In genomic region chrX:150692837-150693781, GRCh38 we compare ENCODE assay signal across 8 cellular contexts. TPM values are rescaled to one million over a fixed set of nuclear protein-coding genes. Genes with fewer than 3 reads are reported as not detected.
DNase-seq lines count a peak whose midpoint lies in the region; ATAC-seq, FAIRE-seq and TF ChIP-seq lines count a peak whose summit lies in the region.

Gene MTMR1, plus strand, starts transcription at chrX:150693396. Its CDS starts 135 bp downstream, at chrX:150693531.

- intact Hi-C loops in pancreas (cut with DNase I) = no loop called here

- ATAC-seq in HG02981 (IDR thresholded peaks at IDR 0.05; ENCODE audit: unreplicated experiment) (peak; percentile 34), pancreas (peak; percentile 23 to 74 (median 60))

- H3K36me3 ChIP-seq in NT2/D1 (ENCODE audit: insufficient read depth, insufficient read length, low read length) (no peaks in the 10 kb centered on the region), pancreas (no peaks in the 10 kb centered on the region)

- peak within 1 kb of the TSS; percentile 64 to 87 (median 78) for H3K27ac ChIP-seq in pancreas

- H3K9ac ChIP-seq in NT2/D1 (ENCODE audit: insufficient read length, low read depth) = peak within 1 kb of the TSS; percentile 64

- TF ChIP-seq CTCF in pancreas (IDR thresholded peaks at IDR 0.05) = no peak

- 0 to 19% methylated on average over 69 to 101 of the region's 101 CpGs for WGBS in pancreas, 2 donors

- H3K27me3 ChIP-seq in NT2/D1 (ENCODE audit: insufficient read depth, insufficient read length) (no peaks in the 10 kb centered on the region), pancreas (no peaks in the 10 kb centered on the region)

- H3K4me3 ChIP-seq in NT2/D1 (ENCODE audit: insufficient read length, low read depth) (peak within 1 kb of the TSS; percentile 30), pancreas (peak within 1 kb of the TSS; percentile 20 to 48 (median 36))

- H3K9me3 ChIP-seq in NT2/D1 (ENCODE audit: insufficient read depth, low read length) = no peaks in the 10 kb centered on the region; the same call in 1 of the 2 replicates
- H3K9me3 ChIP-seq in pancreas = no peaks in the 10 kb centered on the region

- no peak for FAIRE-seq in pancreas (lab: Jason Lieb, UNC)

- peak; percentile 32 for DNase-seq in NK-92 treated with Interleukin-12 subunit alpha and Interleukin-12 subunit beta, amount 100 ng/mL, for 24 hours (lab: John Stamatoyannopoulos, UW)
- DNase-seq in NK-92 (lab: John Stamatoyannopoulos, UW; ENCODE audit: unreplicated experiment) = no peak
- no peak for DNase-seq in NT2/D1 (ENCODE audit: low read depth, low spot score)
- peak; percentile 50 for DNase-seq in activated gamma-delta T cell treated with Interleukin-2 at 50 U/mL for 16 hours
- DNase-seq in glomerular visceral epithelial cell (ENCODE audit: extremely low spot score) = peak; percentile 37
- peak; percentile 26 to 74 (median 40) for DNase-seq in pancreas
- no peak for DNase-seq in SHP77 (lab: John Stamatoyannopoulos, UW)

- H3K4me1 ChIP-seq in NT2/D1 (ENCODE audit: insufficient read depth, insufficient read length) = no peaks in the 10 kb centered on the region
- peaks cover 0 to 4% (median 0%) of the 10 kb centered on the region in 3 donors for H3K4me1 ChIP-seq in pancreas

RNA-seq across cellular contexts. Expression of gene MTMR1, which starts in this region (rescaled TPM):
- 10 to 100 TPM in 4 of 6 donors, 1 to 10 TPM in 2; 7.2 to 14.0 (median 10.2) TPM for total RNA-seq in pancreas
- 10 to 100 TPM in 1 of 2 donors, 1 to 10 TPM in 1; 6.8 to 10.6 TPM for polyA plus RNA-seq in pancreas

Comparison
In these comparisons a context has a peak if more than half of its experiments do, and no peak if none do; other contexts are left out.
1. DNase-seq: peak in NK-92 treated with Interleukin-12 subunit alpha and Interleukin-12 subunit beta, amount 100 ng/mL, for 24 hours (single experiment), activated gamma-delta T cell treated with Interleukin-2 at 50 U/mL for 16 hours (single experiment), glomerular visceral epithelial cell (single experiment) and pancreas (6 of 6); none in NK-92 (single experiment), NT2/D1 (single experiment) and SHP77 (0 of 2).